Comparison of ENCODE assay signal across 9 cellular contexts in the genomic region with DNA sequence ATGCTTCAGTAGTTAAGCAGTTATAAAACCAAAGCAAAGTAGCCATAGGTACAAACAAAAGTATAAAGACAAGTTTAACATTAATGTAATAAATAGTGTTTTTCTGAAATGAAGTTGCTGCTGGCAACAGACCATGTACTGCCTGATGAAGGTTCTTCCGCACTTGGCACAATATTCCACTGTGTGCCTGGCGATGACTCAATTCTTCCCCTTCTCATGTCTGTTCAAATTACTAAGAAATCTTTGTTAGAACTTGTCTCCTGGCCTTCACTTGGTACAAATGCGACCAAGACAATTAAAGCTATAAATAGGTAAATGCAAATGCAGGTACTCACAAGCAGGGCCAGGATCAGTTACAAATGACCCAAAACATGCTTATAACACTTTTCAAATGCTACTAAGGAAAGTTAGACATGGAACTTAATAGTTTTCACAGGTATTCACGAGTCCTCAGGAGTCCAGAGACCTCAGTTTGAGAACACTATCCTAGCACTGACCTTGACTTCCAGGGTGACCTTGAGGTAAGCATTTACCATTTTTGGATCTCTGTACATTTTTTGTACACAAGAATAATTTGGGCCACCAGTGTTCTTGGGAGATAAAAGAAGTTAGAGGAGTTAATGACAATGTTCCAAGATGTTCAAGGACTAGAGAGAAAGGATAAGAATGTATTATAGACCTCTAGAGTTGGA. TPM values are rescaled to one million over a fixed set of nuclear protein-coding genes. Genes with fewer than 3 reads are reported as not detected.
A peak's percentile ranks its signal among the peaks of the same experiment; 100 is the strongest.
DNase-seq lines count a peak whose midpoint lies in the region; ATAC-seq, FAIRE-seq and TF ChIP-seq lines count a peak whose summit lies in the region.
"Had no signal": no experiment of that assay in that cellular context is flagged by ENCODE, and none has a peak within 500 bp of the region (broad histone marks: within the 10 kb centered on the region; RNA-seq: fewer than 3 reads in every experiment).

No MANE protein-coding gene starts in this region.

- H3K36me3 ChIP-seq in HepG2 (replicated peaks in 1 of 2; ENCODE audit: control insufficient read depth in 1 of 2, insufficient read depth in 2 of 2, low read length in 2 of 2) (no peaks in the 10 kb centered on the region), right lobe of liver (no peaks in the 10 kb centered on the region), body of pancreas (replicated peaks in 1 of 2; ENCODE audit: insufficient read depth in 1 of 2, low read depth in 2 of 2) (no peaks in the 10 kb centered on the region), vagina (no peaks in the 10 kb centered on the region), endodermal cell (ENCODE audit: control insufficient read depth, insufficient read depth, low read length) (no peaks in the 10 kb centered on the region)

- H3K4me3 Mint-ChIP-seq in endodermal cell: no peak overlapping the region
- H3K4me3 Mint-ChIP-seq: CD14-positive monocyte had no signal

- no peaks in the 10 kb centered on the region for H3K79me2 ChIP-seq in HepG2 (ENCODE audit: insufficient read depth, low read length)

- H3K27ac ChIP-seq in HepG2 (ENCODE audit: extremely low read length, insufficient read depth, low read length) (no peak overlapping the region), right lobe of liver (no peak overlapping the region), body of pancreas (peak overlapping the region; percentile 3 to 69 (median 59)), vagina (peak overlapping the region; percentile 89), endodermal cell (ENCODE audit: low read depth, low read length) (no peak overlapping the region)

- WGBS in HepG2 (ENCODE audit: low lambda C conversion rate): 30% methylated on average over 4 of the region's 4 CpGs
- WGBS in right lobe of liver (ENCODE audit: insufficient coverage, low coverage, low lambda C conversion rate, missing lambda C conversion rate): 59% methylated on average over 3 of the region's 4 CpGs
- 30 to 31% methylated on average over 4 of the region's 4 CpGs for WGBS in body of pancreas, 2 donors
- WGBS in endodermal cell (ENCODE audit: insufficient coverage in 1 of 2, insufficient read length in 1 of 2), 2 experiments: 75 to 85% methylated on average over 4 of the region's 4 CpGs

- peaks cover 0 to 20% of the 10 kb centered on the region in 2 experiments; a peak in 4 of 5 replicates for H3K27me3 ChIP-seq in HepG2 (ENCODE audit: control insufficient read depth in 1 of 2, insufficient read depth in 2 of 2, low read length in 2 of 2)
- no peaks in the 10 kb centered on the region for H3K27me3 ChIP-seq in right lobe of liver
- H3K27me3 ChIP-seq in body of pancreas: no peaks in the 10 kb centered on the region
- H3K27me3 ChIP-seq in vagina: no peaks in the 10 kb centered on the region
- no peaks in the 10 kb centered on the region for H3K27me3 ChIP-seq in endodermal cell (ENCODE audit: control insufficient read depth, insufficient read depth, low read length, poor library complexity, severe bottlenecking)

- peaks cover 21% of the 10 kb centered on the region for H3K4me1 Mint-ChIP-seq in endodermal cell

- peaks cover 3% of the 10 kb centered on the region for H3K27me3 Mint-ChIP-seq in endodermal cell (ENCODE audit: insufficient read depth)

- no peaks in the 10 kb centered on the region for H4K20me1 ChIP-seq in HepG2 (ENCODE audit: insufficient read depth, low read length)

- H3K9ac ChIP-seq in HepG2 (ENCODE audit: insufficient read depth, low read depth, low read length) (no peak overlapping the region), endodermal cell (ENCODE audit: extremely low read depth, low read length, poor library complexity, severe bottlenecking) (no peak overlapping the region)

- H3K9me3 Mint-ChIP-seq in endodermal cell: peaks cover 40% of the 10 kb centered on the region

- TF ChIP-seq EP300 in HepG2 (IDR thresholded peaks at IDR 0.05; ENCODE audit: low read depth in 2 of 2, low read length in 2 of 2) (no peak), HepG2 (CRISPR knock-in tag; IDR thresholded peaks at IDR 0.05; ENCODE audit: borderline replicate concordance) (no peak)

- TF ChIP-seq POLR2A in HepG2 (IDR thresholded peaks at IDR 0.05; ENCODE audit: insufficient read depth in 1 of 2, low read depth in 2 of 2, low read length in 2 of 2) (no peak), right lobe of liver (IDR thresholded peaks at IDR 0.05) (no peak), body of pancreas (IDR thresholded peaks at IDR 0.05) (no peak), vagina (IDR thresholded peaks at IDR 0.05) (no peak)

- FAIRE-seq in HepG2 (lab: Jason Lieb, UNC): no peak

- H3K9me3 ChIP-seq in HepG2 (ENCODE audit: low read length) (peaks cover 4% of the 10 kb centered on the region; the same call in 1 of the 2 replicates), right lobe of liver (no peaks in the 10 kb centered on the region), body of pancreas (no peaks in the 10 kb centered on the region), vagina (no peaks in the 10 kb centered on the region), endodermal cell (ENCODE audit: control insufficient read depth, low read length) (peaks cover 27% of the 10 kb centered on the region)

- H3K36me3 Mint-ChIP-seq in endodermal cell (ENCODE audit: low read depth): peaks cover 3% of the 10 kb centered on the region
- H3K36me3 Mint-ChIP-seq: CD14-positive monocyte had no signal

- H3K4me3 ChIP-seq in HepG2 (replicated peaks in 1 of 3; ENCODE audit: insufficient read depth in 1 of 3, low read depth in 2 of 3, low read length in 3 of 3) (no peak overlapping the region), right lobe of liver (no peak overlapping the region), body of pancreas (no peak overlapping the region), vagina (no peak overlapping the region), endodermal cell (ENCODE audit: low read length) (no peak overlapping the region)

- H3K4me1 ChIP-seq in HepG2 (ENCODE audit: insufficient read depth, low read length) (peaks cover 33% of the 10 kb centered on the region), right lobe of liver (peaks cover 0 to 3% (median 0%) of the 10 kb centered on the region in 4 donors), body of pancreas (peaks cover 30% of the 10 kb centered on the region), vagina (peaks cover 39% of the 10 kb centered on the region), endodermal cell (ENCODE audit: control insufficient read depth, insufficient read depth, low read length) (peaks cover 5% of the 10 kb centered on the region)

- intact Hi-C loops in HepG2 (cut with micrococcal nuclease; ENCODE audit: unreplicated experiment): loop anchor here (2.0 to 5.0 kb wide), 3 partner anchors 33 to 154 kb away; a partner anchor contains a TSS
- intact Hi-C loops in right lobe of liver (cut with DNase I): loop anchor here in 1 of 2 donors (5.0 kb wide), 1 partner anchor 44 kb away; no protein-coding TSS in a partner anchor
- intact Hi-C loops in body of pancreas (cut with DNase I): no loop called here
- intact Hi-C loops in vagina (cut with DNase I): loop anchor here (2.0 kb wide), 1 partner anchor 45 kb away; no protein-coding TSS in a partner anchor

- no TSS peak for BruUV-seq in HepG2 (replicated peaks; lab: Mats Ljungman, UMichigan)

- no peak overlapping the region for H2AFZ ChIP-seq in HepG2 (ENCODE audit: low read length)

- 0 out of 2 replicates have a peak overlapping the region, but pooled peaks have one; percentile 25 for H3K4me2 ChIP-seq in HepG2 (ENCODE audit: low read depth, low read length)

- CTCF ChIA-PET in HepG2 (lab: Yijun Ruan, JAX; ENCODE audit: low intra/inter-chr PET ratio, low total read pairs): interaction anchor here (0.8 to 3.9 kb wide), 2 partner anchors 47 to 54 kb away, joined by 3 to 76 read pairs; no protein-coding TSS in a partner anchor

- no peak for TF ChIP-seq RAD21 in HepG2 (CRISPR knock-in tag; IDR thresholded peaks at IDR 0.05)

- POLR2A ChIA-PET in HepG2 (lab: Yijun Ruan, JAX): interaction anchor here (1.2 to 1.3 kb wide), 2 partner anchors 95 to 132 kb away, joined by 3 to 6 read pairs; a partner anchor contains a TSS

- H3K27ac Mint-ChIP-seq in endodermal cell: no peak overlapping the region

- ATAC-seq in HepG2: no peak
- no peak for ATAC-seq in right lobe of liver
- ATAC-seq in body of pancreas: peak; percentile 45

- TF ChIP-seq CTCF in HepG2 (CRISPR knock-in tag; IDR thresholded peaks at IDR 0.05) (no peak), right lobe of liver (IDR thresholded peaks at IDR 0.05) (no peak), body of pancreas (IDR thresholded peaks at IDR 0.05) (no peak), vagina (IDR thresholded peaks at IDR 0.05) (no peak), endodermal cell (conservative IDR thresholded peaks at IDR 0.05) (no peak)

- in situ Hi-C loops in HepG2 (cut with HindIII; ENCODE audit: extremely low pct_ligation_motif_present, low pct_unique_long_range_greater_than_20kb): loop anchor here (5.0 kb wide), 2 partner anchors 49 to 134 kb away; a partner anchor contains a TSS

- no peak for DNase-seq in HepG2 (ENCODE audit: low spot score)
- no peak for DNase-seq in right lobe of liver
- peak; percentile 29 to 69 (median 60) for DNase-seq in body of pancreas
- DNase-seq in mucosa of gallbladder (ENCODE audit: low spot score): peak; percentile 39
- DNase-seq in vagina (ENCODE audit: extremely low spot score in 2 of 2): no peak
- no peak for DNase-seq in NCI-H345 (lab: John Stamatoyannopoulos, UW)
- no peak for DNase-seq in endodermal cell
- no peak for DNase-seq in SHP77 treated with DMSO at 0.1 percent for 48 hours (lab: John Stamatoyannopoulos, UW)

RNA-seq across cellular contexts. Expression of a gene that starts 8.1 kb away (rescaled TPM):
- total RNA-seq in HepG2 (2016; rRNA removed; fragmentation: Illumina TruSeq; extraction: Trizol): 7.0 and 16.7 TPM in 2 replicates
- 5.8 and 8.2 TPM in 2 replicates for total RNA-seq in HepG2 (2016; cell fraction: cytosol; rRNA removed; fragmentation: Illumina TruSeq; extraction: Trizol; ENCODE audit: low read depth)
- total RNA-seq in HepG2 (2016; cell fraction: insoluble cytoplasmic fraction; rRNA removed; fragmentation: Illumina TruSeq; extraction: Trizol): 6.0 and 18.2 TPM in 2 replicates
- total RNA-seq in HepG2 (2016; cell fraction: membrane; rRNA removed; fragmentation: Illumina TruSeq; extraction: Trizol): 8.1 and 9.1 TPM in 2 replicates
- 18.1 and 22.9 TPM in 2 replicates for total RNA-seq in HepG2 (2016; cell fraction: nucleus; rRNA removed; fragmentation: Illumina TruSeq; extraction: Trizol)
- polyA plus RNA-seq in HepG2 (2011; rRNA removed): 20.2 and 25.0 TPM in 2 replicates
- 18.2 and 20.9 TPM in 2 replicates for polyA plus RNA-seq in HepG2 (2011; cell fraction: cytosol; rRNA removed)
- polyA plus RNA-seq in HepG2 (2011; cell fraction: nucleus; rRNA removed): 49.4 and 65.3 TPM in 2 replicates
- 21.2 TPM in 2 replicates for polyA plus RNA-seq in HepG2 (2012)
- polyA plus RNA-seq in HepG2 (2016; cell fraction: cytosol; fragmentation: Illumina TruSeq; extraction: Trizol; ENCODE audit: low read depth): 1.3 and 1.5 TPM in 2 replicates
- 6.6 and 7.2 TPM in 2 replicates for polyA plus RNA-seq in HepG2 (2016; cell fraction: insoluble cytoplasmic fraction; fragmentation: Illumina TruSeq; extraction: Trizol; ENCODE audit: low read depth)
- 3.5 and 3.7 TPM in 2 replicates for polyA plus RNA-seq in HepG2 (2016; cell fraction: membrane; fragmentation: Illumina TruSeq; extraction: Trizol; ENCODE audit: low read depth)
- 37.9 and 40.3 TPM in 2 replicates for polyA plus RNA-seq in HepG2 (2016; cell fraction: nucleus; fragmentation: Illumina TruSeq; extraction: Trizol; ENCODE audit: insufficient read depth, low read depth)
- polyA minus RNA-seq in HepG2 (2011; rRNA and poly(A)+ RNA removed; ENCODE audit: low replicate concordance): 53.5 and 64.7 TPM in 2 replicates
- 28.8 and 29.1 TPM in 2 replicates for polyA minus RNA-seq in HepG2 (2011; cell fraction: cytosol; rRNA and poly(A)+ RNA removed)
- polyA minus RNA-seq in HepG2 (2011; cell fraction: nucleus; rRNA and poly(A)+ RNA removed): 25.2 and 31.7 TPM in 2 replicates
- 1 to 10 TPM; 3.2 to 9.9 (median 5.0) TPM for total RNA-seq in right lobe of liver
- 10 to 100 TPM; 90.3 to 97.3 TPM for total RNA-seq in body of pancreas
- total RNA-seq in mucosa of gallbladder: 457 TPM
- total RNA-seq in vagina: 71.5 TPM
- total RNA-seq in endodermal cell: 100 to 1,000 TPM; 140 to 151 TPM
- 299 TPM for polyA plus RNA-seq in endodermal cell (2013, experiment 1 of 2)
- polyA plus RNA-seq in endodermal cell (2013, experiment 2 of 2): 288 TPM

RNA-seq across cellular contexts. Expression of a gene that starts 31.8 kb away (rescaled TPM):
- total RNA-seq in HepG2 (2016; rRNA removed; fragmentation: Illumina TruSeq; extraction: Trizol): 15.9 and 18.0 TPM in 2 replicates
- 1.5 and 3.1 TPM in 2 replicates for total RNA-seq in HepG2 (2016; cell fraction: cytosol; rRNA removed; fragmentation: Illumina TruSeq; extraction: Trizol; ENCODE audit: low read depth)
- total RNA-seq in HepG2 (2016; cell fraction: insoluble cytoplasmic fraction; rRNA removed; fragmentation: Illumina TruSeq; extraction: Trizol): 14.1 and 17.5 TPM in 2 replicates
- total RNA-seq in HepG2 (2016; cell fraction: membrane; rRNA removed; fragmentation: Illumina TruSeq; extraction: Trizol): 4.5 and 5.7 TPM in 2 replicates
- 27.0 and 30.2 TPM in 2 replicates for total RNA-seq in HepG2 (2016; cell fraction: nucleus; rRNA removed; fragmentation: Illumina TruSeq; extraction: Trizol)
- 49.3 and 58.3 TPM in 2 replicates for polyA plus RNA-seq in HepG2 (2011; rRNA removed)
- 19.9 and 20.1 TPM in 2 replicates for polyA plus RNA-seq in HepG2 (2011; cell fraction: cytosol; rRNA removed)
- 258 and 287 TPM in 2 replicates for polyA plus RNA-seq in HepG2 (2011; cell fraction: nucleus; rRNA removed)
- 29.0 and 51.4 TPM in 2 replicates for polyA plus RNA-seq in HepG2 (2012)
- 2.6 and 3.1 TPM in 2 replicates for polyA plus RNA-seq in HepG2 (2016; cell fraction: cytosol; fragmentation: Illumina TruSeq; extraction: Trizol; ENCODE audit: low read depth)
- polyA plus RNA-seq in HepG2 (2016; cell fraction: insoluble cytoplasmic fraction; fragmentation: Illumina TruSeq; extraction: Trizol; ENCODE audit: low read depth): 25.8 and 31.0 TPM in 2 replicates
- polyA plus RNA-seq in HepG2 (2016; cell fraction: membrane; fragmentation: Illumina TruSeq; extraction: Trizol; ENCODE audit: low read depth): 4.9 and 6.0 TPM in 2 replicates
- 114 and 125 TPM in 2 replicates for polyA plus RNA-seq in HepG2 (2016; cell fraction: nucleus; fragmentation: Illumina TruSeq; extraction: Trizol; ENCODE audit: insufficient read depth, low read depth)
- polyA minus RNA-seq in HepG2 (2011; rRNA and poly(A)+ RNA removed; ENCODE audit: low replicate concordance): 25.0 and 30.0 TPM in 2 replicates
- 4.9 and 8.5 TPM in 2 replicates for polyA minus RNA-seq in HepG2 (2011; cell fraction: cytosol; rRNA and poly(A)+ RNA removed)
- 61.3 and 64.4 TPM in 2 replicates for polyA minus RNA-seq in HepG2 (2011; cell fraction: nucleus; rRNA and poly(A)+ RNA removed)
- total RNA-seq in right lobe of liver: 10 to 100 TPM in 4 of 6 experiments, 1 to 10 TPM in 2; 3.6 to 21.1 (median 17.3) TPM
- 10 to 100 TPM in 1 of 2 donors, under 1 TPM in 1; 0.66 to 27.2 TPM for total RNA-seq in body of pancreas
- total RNA-seq in mucosa of gallbladder: 37.0 TPM
- total RNA-seq in vagina: 16.7 TPM
- 10 to 100 TPM; 60.0 to 67.9 TPM for total RNA-seq in endodermal cell
- 52.4 TPM for polyA plus RNA-seq in endodermal cell (2013, experiment 1 of 2)
- polyA plus RNA-seq in endodermal cell (2013, experiment 2 of 2): 39.9 TPM

RNA-seq across cellular contexts. Expression of a gene that starts 37.9 kb away (rescaled TPM):
- total RNA-seq in HepG2 (2016; rRNA removed; fragmentation: Illumina TruSeq; extraction: Trizol) (45.9 and 71.8 TPM in 2 replicates), right lobe of liver (10 to 100 TPM; 21.5 to 36.1 (median 25.9) TPM), body of pancreas (10 to 100 TPM; 16.6 to 29.7 TPM), mucosa of gallbladder (61.4 TPM), vagina (18.9 TPM), endodermal cell (10 to 100 TPM; 39.4 to 52.5 TPM)
- 12.3 and 14.4 TPM in 2 replicates for total RNA-seq in HepG2 (2016; cell fraction: cytosol; rRNA removed; fragmentation: Illumina TruSeq; extraction: Trizol; ENCODE audit: low read depth)
- 38.9 and 75.5 TPM in 2 replicates for total RNA-seq in HepG2 (2016; cell fraction: insoluble cytoplasmic fraction; rRNA removed; fragmentation: Illumina TruSeq; extraction: Trizol)
- 27.5 and 28.2 TPM in 2 replicates for total RNA-seq in HepG2 (2016; cell fraction: membrane; rRNA removed; fragmentation: Illumina TruSeq; extraction: Trizol)
- total RNA-seq in HepG2 (2016; cell fraction: nucleus; rRNA removed; fragmentation: Illumina TruSeq; extraction: Trizol): 63.3 and 78.0 TPM in 2 replicates
- 61.8 and 68.8 TPM in 2 replicates for polyA plus RNA-seq in HepG2 (2011; rRNA removed)
- 21.9 and 29.1 TPM in 2 replicates for polyA plus RNA-seq in HepG2 (2011; cell fraction: cytosol; rRNA removed)
- polyA plus RNA-seq in HepG2 (2011; cell fraction: nucleus; rRNA removed): 392 and 449 TPM in 2 replicates
- polyA plus RNA-seq in HepG2 (2012): 45.5 and 49.9 TPM in 2 replicates
- polyA plus RNA-seq in HepG2 (2016; cell fraction: cytosol; fragmentation: Illumina TruSeq; extraction: Trizol; ENCODE audit: low read depth): 9.2 and 9.4 TPM in 2 replicates
- polyA plus RNA-seq in HepG2 (2016; cell fraction: insoluble cytoplasmic fraction; fragmentation: Illumina TruSeq; extraction: Trizol; ENCODE audit: low read depth): 31.3 and 38.2 TPM in 2 replicates
- 17.7 and 19.1 TPM in 2 replicates for polyA plus RNA-seq in HepG2 (2016; cell fraction: membrane; fragmentation: Illumina TruSeq; extraction: Trizol; ENCODE audit: low read depth)
- polyA plus RNA-seq in HepG2 (2016; cell fraction: nucleus; fragmentation: Illumina TruSeq; extraction: Trizol; ENCODE audit: insufficient read depth, low read depth): 189 and 203 TPM in 2 replicates
- 37.3 and 128 TPM in 2 replicates for polyA minus RNA-seq in HepG2 (2011; rRNA and poly(A)+ RNA removed; ENCODE audit: low replicate concordance)
- 32.2 and 37.4 TPM in 2 replicates for polyA minus RNA-seq in HepG2 (2011; cell fraction: cytosol; rRNA and poly(A)+ RNA removed)
- polyA minus RNA-seq in HepG2 (2011; cell fraction: nucleus; rRNA and poly(A)+ RNA removed): 56.0 and 56.3 TPM in 2 replicates
- polyA plus RNA-seq in endodermal cell (2013, experiment 1 of 2): 51.8 TPM
- polyA plus RNA-seq in endodermal cell (2013, experiment 2 of 2): 46.7 TPM

RNA-seq across cellular contexts. Expression of a gene that starts 55.8 kb away (rescaled TPM):
- total RNA-seq in HepG2 (2016; rRNA removed; fragmentation: Illumina TruSeq; extraction: Trizol) (not detected in 2 replicates), right lobe of liver (not detected), body of pancreas (1 to 10 TPM in 1 of 2 donors, not detected in 1; 5.2 TPM), mucosa of gallbladder (149 TPM), vagina (not detected), endodermal cell (not detected)
- not detected in 2 replicates for total RNA-seq in HepG2 (2016; cell fraction: cytosol; rRNA removed; fragmentation: Illumina TruSeq; extraction: Trizol; ENCODE audit: low read depth)
- total RNA-seq in HepG2 (2016; cell fraction: insoluble cytoplasmic fraction; rRNA removed; fragmentation: Illumina TruSeq; extraction: Trizol): not detected in 2 replicates
- total RNA-seq in HepG2 (2016; cell fraction: membrane; rRNA removed; fragmentation: Illumina TruSeq; extraction: Trizol): not detected in 2 replicates
- total RNA-seq in HepG2 (2016; cell fraction: nucleus; rRNA removed; fragmentation: Illumina TruSeq; extraction: Trizol): not detected in 2 replicates
- not detected in 2 replicates for polyA plus RNA-seq in HepG2 (2011; rRNA removed)
- polyA plus RNA-seq in HepG2 (2011; cell fraction: cytosol; rRNA removed): not detected in 2 replicates
- not detected in 2 replicates for polyA plus RNA-seq in HepG2 (2011; cell fraction: nucleus; rRNA removed)
- not detected in 2 replicates for polyA plus RNA-seq in HepG2 (2012)
- polyA plus RNA-seq in HepG2 (2016; cell fraction: cytosol; fragmentation: Illumina TruSeq; extraction: Trizol; ENCODE audit: low read depth): not detected in 2 replicates
- not detected in 2 replicates for polyA plus RNA-seq in HepG2 (2016; cell fraction: insoluble cytoplasmic fraction; fragmentation: Illumina TruSeq; extraction: Trizol; ENCODE audit: low read depth)
- polyA plus RNA-seq in HepG2 (2016; cell fraction: membrane; fragmentation: Illumina TruSeq; extraction: Trizol; ENCODE audit: low read depth): not detected in 2 replicates
- not detected in 2 replicates for polyA plus RNA-seq in HepG2 (2016; cell fraction: nucleus; fragmentation: Illumina TruSeq; extraction: Trizol; ENCODE audit: insufficient read depth, low read depth)
- polyA minus RNA-seq in HepG2 (2011; rRNA and poly(A)+ RNA removed; ENCODE audit: low replicate concordance): not detected in 2 replicates
- not detected in 2 replicates for polyA minus RNA-seq in HepG2 (2011; cell fraction: cytosol; rRNA and poly(A)+ RNA removed)
- not detected in 2 replicates for polyA minus RNA-seq in HepG2 (2011; cell fraction: nucleus; rRNA and poly(A)+ RNA removed)
- polyA plus RNA-seq in endodermal cell (2013, experiment 1 of 2): not detected
- not detected for polyA plus RNA-seq in endodermal cell (2013, experiment 2 of 2)
- polyA plus RNA-seq: CD14-positive monocyte had no signal

Comparison
In these comparisons a context has a peak if more than half of its experiments do, and no peak if none do; other contexts are left out.
1. DNase-seq: peak in body of pancreas (4 of 4) and mucosa of gallbladder (single experiment); none in HepG2 (single experiment), right lobe of liver (0 of 3), vagina (0 of 2), NCI-H345 (single experiment), endodermal cell (single experiment) and SHP77 treated with DMSO at 0.1 percent for 48 hours (single experiment).
2. H3K27ac ChIP-seq: peak in body of pancreas (4 of 4) and vagina (single experiment); none in HepG2 (single experiment), right lobe of liver (0 of 3) and endodermal cell (single experiment).